Comparison of ENCODE assay signal across 1 cellular context in genomic region chr2:47346-48218, GRCh38.
TF ChIP-seq lines count a peak whose summit lies in the region.

No MANE protein-coding gene starts in this region.

TF ChIP-seq in H1, 55 proteins besides CTCF, POLR2A, EP300 and RAD21:
- TF ChIP-seq ASH2L (IDR thresholded peaks at IDR 0.05; ENCODE audit: low read length) (no peak), GTF2F1 (IDR thresholded peaks at IDR 0.05; ENCODE audit: borderline replicate concordance, low read depth, low read length) (no peak), SUZ12 (IDR thresholded peaks at IDR 0.05; ENCODE audit: low read length) (no peak), E2F6 (IDR thresholded peaks at IDR 0.05) (no peak), SAP30 (IDR thresholded peaks at IDR 0.05; ENCODE audit: insufficient read depth, insufficient replicate concordance, low read length) (no peak)
